Comparison of ENCODE assay signal across 18 cellular contexts in genomic region chr9:61665330-61665751, GRCh38.
DNase-seq lines count a peak whose midpoint lies in the region; ATAC-seq and TF ChIP-seq lines count a peak whose summit lies in the region.
"Had no signal": no experiment of that assay in that cellular context is flagged by ENCODE, and none has a peak within 500 bp of the region (broad histone marks: within the 10 kb centered on the region; RNA-seq: fewer than 3 reads in every experiment).

No MANE protein-coding gene starts in this region.

- WGBS in esophagus muscularis mucosa = 76% methylated on average over 19 of the region's 22 CpGs
- WGBS in testis, 2 donors = 51 to 65% methylated on average over 21 to 22 of the region's 22 CpGs

- H3K36me3 ChIP-seq in esophagus muscularis mucosa (no peaks in the 10 kb centered on the region), testis (ENCODE audit: low read depth, missing control alignments) (no peaks in the 10 kb centered on the region)

- POLR2A ChIA-PET in activated CD8-positive, alpha-beta T cell treated with anti-CD3 and anti-CD28 coated beads, Interleukin-2, amount 10 ng/mL, durations not matched to agents 7 days and 5 days (lab: Charles Lee) = no interaction called here

- TF ChIP-seq POLR2A in esophagus muscularis mucosa (IDR thresholded peaks at IDR 0.05; ENCODE audit: low read depth) = no peak
- no peak for TF ChIP-seq POLR2A in testis (IDR thresholded peaks at IDR 0.05)

- H3K27ac Mint-ChIP-seq in activated CD8-positive, alpha-beta T cell treated with anti-CD3 and anti-CD28 coated beads, Interleukin-2, amount 10 ng/mL, durations not matched to agents 7 days and 5 days = no peak overlapping the region

- DNase-seq in activated CD8-positive, alpha-beta memory T cell treated with anti-CD3 and anti-CD28 coated beads, Interleukin-2, amount 50 U/mL, for 4 hours = peak; percentile 5
- DNase-seq in activated CD8-positive, alpha-beta memory T cell treated with anti-CD3 and anti-CD28 coated beads, Interleukin-2, amount 50 U/mL, for 48 hours = no peak
- DNase-seq in NCI-H1105 (lab: John Stamatoyannopoulos, UW) (peak; percentile 18), esophagus muscularis mucosa (ENCODE audit: extremely low spot score) (peak; percentile 68), testis (peak; percentile 19)
- DNase-seq in stimulated activated CD4-positive, alpha-beta T cell treated with anti-CD3 and anti-CD28 coated beads, Interleukin-4, amount 100 ng/mL, for 24 hours = no peak
- DNase-seq in activated CD8-positive, alpha-beta T cell treated with anti-CD3 and anti-CD28 coated beads, Interleukin-2, amount 10 ng/mL, durations not matched to agents 7 days and 5 days = no peak
- DNase-seq: C1 segment of cervical spinal cord, GF-D8, NCI-H1092, NCI-H187, NCI-H2171, NCI-H446, NCI-H69, PC-3 had no signal

- H3K27me3 Mint-ChIP-seq in activated CD8-positive, alpha-beta T cell treated with anti-CD3 and anti-CD28 coated beads, Interleukin-2, amount 10 ng/mL, durations not matched to agents 7 days and 5 days (ENCODE audit: low read depth) = no peaks in the 10 kb centered on the region

- H3K9me3 ChIP-seq in esophagus muscularis mucosa (peaks cover 0 to 3% (median 2%) of the 10 kb centered on the region in 4 donors), testis (no peaks in the 10 kb centered on the region)
- H3K9me3 ChIP-seq: A549 had no signal

- H3K36me3 Mint-ChIP-seq in activated CD8-positive, alpha-beta T cell treated with anti-CD3 and anti-CD28 coated beads, Interleukin-2, amount 10 ng/mL, durations not matched to agents 7 days and 5 days (ENCODE audit: low read depth) = peaks cover 4% of the 10 kb centered on the region

- no peak overlapping the region for H3K4me3 Mint-ChIP-seq in activated CD8-positive, alpha-beta T cell treated with anti-CD3 and anti-CD28 coated beads, Interleukin-2, amount 10 ng/mL, durations not matched to agents 7 days and 5 days

- peaks cover 0 to 9% (median 0%) of the 10 kb centered on the region in 4 donors for H3K27me3 ChIP-seq in esophagus muscularis mucosa
- H3K27me3 ChIP-seq in testis = no peaks in the 10 kb centered on the region

- H3K4me1 ChIP-seq in esophagus muscularis mucosa (no peaks in the 10 kb centered on the region), testis (no peaks in the 10 kb centered on the region)
- H3K4me1 ChIP-seq: A549 had no signal

- no peaks in the 10 kb centered on the region for H3K4me1 Mint-ChIP-seq in activated CD8-positive, alpha-beta T cell treated with anti-CD3 and anti-CD28 coated beads, Interleukin-2, amount 10 ng/mL, durations not matched to agents 7 days and 5 days (ENCODE audit: low read depth)

- intact Hi-C loops in esophagus muscularis mucosa (cut with DNase I) = no loop called here
- intact Hi-C loops in testis (cut with DNase I; ENCODE audit: low total_unique reads) = no loop called here

- no peak for ATAC-seq in activated CD8-positive, alpha-beta T cell treated with anti-CD3 and anti-CD28 coated beads, Interleukin-2, amount 10 ng/mL, durations not matched to agents 7 days and 5 days
- ATAC-seq in HG02588 (IDR thresholded peaks at IDR 0.05; ENCODE audit: unreplicated experiment) = no peak
- ATAC-seq: A549, PC-3 had no signal

- H3K9me3 Mint-ChIP-seq in activated CD8-positive, alpha-beta T cell treated with anti-CD3 and anti-CD28 coated beads, Interleukin-2, amount 10 ng/mL, durations not matched to agents 7 days and 5 days (ENCODE audit: insufficient read depth) = peaks cover 20% of the 10 kb centered on the region

- H3K27ac ChIP-seq in esophagus muscularis mucosa (replicated peaks in 1 of 4) (no peak overlapping the region), testis (no peak overlapping the region)
- H3K27ac ChIP-seq: A549, SK-N-MC had no signal

- CTCF ChIA-PET in activated CD8-positive, alpha-beta T cell treated with anti-CD3 and anti-CD28 coated beads, Interleukin-2, amount 10 ng/mL, durations not matched to agents 7 days and 5 days (lab: Charles Lee) = no interaction called here

- H3K4me3 ChIP-seq in esophagus muscularis mucosa (no peak overlapping the region), testis (no peak overlapping the region)
- H3K4me3 ChIP-seq: A549, SK-N-MC had no signal

- no peak for TF ChIP-seq EP300 in esophagus muscularis mucosa (IDR thresholded peaks at IDR 0.05)

- no peak for TF ChIP-seq CTCF in esophagus muscularis mucosa (IDR thresholded peaks at IDR 0.05)
- no peak for TF ChIP-seq CTCF in testis (IDR thresholded peaks at IDR 0.05)

Comparison
In these comparisons a context has a peak if more than half of its experiments do, and no peak if none do; other contexts are left out.
1. DNase-seq: peak in activated CD8-positive, alpha-beta memory T cell treated with anti-CD3 and anti-CD28 coated beads, Interleukin-2, amount 50 U/mL, for 4 hours (single experiment), NCI-H1105 (single experiment), esophagus muscularis mucosa (single experiment) and testis (single experiment); none in activated CD8-positive, alpha-beta memory T cell treated with anti-CD3 and anti-CD28 coated beads, Interleukin-2, amount 50 U/mL, for 48 hours (single experiment), stimulated activated CD4-positive, alpha-beta T cell treated with anti-CD3 and anti-CD28 coated beads, Interleukin-4, amount 100 ng/mL, for 24 hours (single experiment) and activated CD8-positive, alpha-beta T cell treated with anti-CD3 and anti-CD28 coated beads, Interleukin-2, amount 10 ng/mL, durations not matched to agents 7 days and 5 days (single experiment).